Comparison of ENCODE assay signal across 1 cellular context in genomic region chr17:42535400-42536047, GRCh38.
TF ChIP-seq lines count a peak whose summit lies in the region.

No MANE protein-coding gene starts in this region.

TF ChIP-seq in GM12878, 131 proteins besides CTCF, POLR2A, EP300 and RAD21 (continued from another document and continues in another):
- TF ChIP-seq ESRRA (IDR thresholded peaks at IDR 0.05; ENCODE audit: low read length) (no peak), STAT3 (IDR thresholded peaks at IDR 0.05; ENCODE audit: low read depth, low read length) (no peak), PKNOX1 (IDR thresholded peaks at IDR 0.05) (no peak), NFYA (IDR thresholded peaks at IDR 0.05; ENCODE audit: borderline replicate concordance, low read depth, low read length) (no peak), HDGF (IDR thresholded peaks at IDR 0.05) (no peak), WRNIP1 (IDR thresholded peaks at IDR 0.05; ENCODE audit: borderline replicate concordance, low read depth, low read length) (no peak), E2F8 (IDR thresholded peaks at IDR 0.05; ENCODE audit: low read depth, partially characterized antibody) (no peak), MTA3 (IDR thresholded peaks at IDR 0.05; ENCODE audit: borderline replicate concordance, low read length) (no peak), YY1 (IDR thresholded peaks at IDR 0.05; ENCODE audit: low read depth, low read length) (0 out of 2 replicates have a peak, but pooled peaks have one; percentile 16), LARP7 (IDR thresholded peaks at IDR 0.05) (no peak), ZNF384 (IDR thresholded peaks at IDR 0.05; ENCODE audit: borderline replicate concordance, low read depth, low read length) (no peak), JUND (IDR thresholded peaks at IDR 0.05; ENCODE audit: low read depth, low read length) (no peak), CREB1 (IDR thresholded peaks at IDR 0.05; ENCODE audit: low read depth) (no peak), TCF3 (IDR thresholded peaks at IDR 0.05; ENCODE audit: borderline replicate concordance, insufficient read depth, low read depth, low read length) (no peak), SUPT20H (IDR thresholded peaks at IDR 0.05; ENCODE audit: borderline replicate concordance, control insufficient read depth, low read depth, low read length) (no peak), KLF5 (IDR thresholded peaks at IDR 0.05; ENCODE audit: partially characterized antibody) (no peak), GABPA (IDR thresholded peaks at IDR 0.05; ENCODE audit: low read depth) (no peak), MXI1 (IDR thresholded peaks at IDR 0.05; ENCODE audit: low read depth, low read length) (no peak), MEF2A (IDR thresholded peaks at IDR 0.05; ENCODE audit: insufficient read depth, low read depth, low read length) (no peak), KDM1A (IDR thresholded peaks at IDR 0.05; ENCODE audit: borderline replicate concordance) (no peak), CUX1 (IDR thresholded peaks at IDR 0.05; ENCODE audit: insufficient replicate concordance, low read depth, low read length) (no peak), SKIL (IDR thresholded peaks at IDR 0.05; ENCODE audit: low read depth, poor library complexity, severe bottlenecking) (peak; percentile 41), IRF5 (IDR thresholded peaks at IDR 0.05; ENCODE audit: borderline replicate concordance) (no peak), RAD51 (IDR thresholded peaks at IDR 0.05) (no peak), CBFB (IDR thresholded peaks at IDR 0.05; ENCODE audit: low read depth) (no peak), EED (IDR thresholded peaks at IDR 0.05; ENCODE audit: low read depth) (no peak), BHLHE40 (IDR thresholded peaks at IDR 0.05; ENCODE audit: borderline replicate concordance in 1 of 2, low read depth in 2 of 2, low read length in 1 of 2) (no peak), PAX8 (IDR thresholded peaks at IDR 0.05) (no peak), TARDBP (IDR thresholded peaks at IDR 0.05; ENCODE audit: borderline replicate concordance) (no peak)
- TF ChIP-seq, protein P1, sequence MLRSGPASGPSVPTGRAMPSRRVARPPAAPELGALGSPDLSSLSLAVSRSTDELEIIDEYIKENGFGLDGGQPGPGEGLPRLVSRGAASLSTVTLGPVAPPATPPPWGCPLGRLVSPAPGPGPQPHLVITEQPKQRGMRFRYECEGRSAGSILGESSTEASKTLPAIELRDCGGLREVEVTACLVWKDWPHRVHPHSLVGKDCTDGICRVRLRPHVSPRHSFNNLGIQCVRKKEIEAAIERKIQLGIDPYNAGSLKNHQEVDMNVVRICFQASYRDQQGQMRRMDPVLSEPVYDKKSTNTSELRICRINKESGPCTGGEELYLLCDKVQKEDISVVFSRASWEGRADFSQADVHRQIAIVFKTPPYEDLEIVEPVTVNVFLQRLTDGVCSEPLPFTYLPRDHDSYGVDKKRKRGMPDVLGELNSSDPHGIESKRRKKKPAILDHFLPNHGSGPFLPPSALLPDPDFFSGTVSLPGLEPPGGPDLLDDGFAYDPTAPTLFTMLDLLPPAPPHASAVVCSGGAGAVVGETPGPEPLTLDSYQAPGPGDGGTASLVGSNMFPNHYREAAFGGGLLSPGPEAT (IDR thresholded peaks at IDR 0.05; ENCODE audit: low read depth) = peak; percentile 67
- TF ChIP-seq, protein P2, sequence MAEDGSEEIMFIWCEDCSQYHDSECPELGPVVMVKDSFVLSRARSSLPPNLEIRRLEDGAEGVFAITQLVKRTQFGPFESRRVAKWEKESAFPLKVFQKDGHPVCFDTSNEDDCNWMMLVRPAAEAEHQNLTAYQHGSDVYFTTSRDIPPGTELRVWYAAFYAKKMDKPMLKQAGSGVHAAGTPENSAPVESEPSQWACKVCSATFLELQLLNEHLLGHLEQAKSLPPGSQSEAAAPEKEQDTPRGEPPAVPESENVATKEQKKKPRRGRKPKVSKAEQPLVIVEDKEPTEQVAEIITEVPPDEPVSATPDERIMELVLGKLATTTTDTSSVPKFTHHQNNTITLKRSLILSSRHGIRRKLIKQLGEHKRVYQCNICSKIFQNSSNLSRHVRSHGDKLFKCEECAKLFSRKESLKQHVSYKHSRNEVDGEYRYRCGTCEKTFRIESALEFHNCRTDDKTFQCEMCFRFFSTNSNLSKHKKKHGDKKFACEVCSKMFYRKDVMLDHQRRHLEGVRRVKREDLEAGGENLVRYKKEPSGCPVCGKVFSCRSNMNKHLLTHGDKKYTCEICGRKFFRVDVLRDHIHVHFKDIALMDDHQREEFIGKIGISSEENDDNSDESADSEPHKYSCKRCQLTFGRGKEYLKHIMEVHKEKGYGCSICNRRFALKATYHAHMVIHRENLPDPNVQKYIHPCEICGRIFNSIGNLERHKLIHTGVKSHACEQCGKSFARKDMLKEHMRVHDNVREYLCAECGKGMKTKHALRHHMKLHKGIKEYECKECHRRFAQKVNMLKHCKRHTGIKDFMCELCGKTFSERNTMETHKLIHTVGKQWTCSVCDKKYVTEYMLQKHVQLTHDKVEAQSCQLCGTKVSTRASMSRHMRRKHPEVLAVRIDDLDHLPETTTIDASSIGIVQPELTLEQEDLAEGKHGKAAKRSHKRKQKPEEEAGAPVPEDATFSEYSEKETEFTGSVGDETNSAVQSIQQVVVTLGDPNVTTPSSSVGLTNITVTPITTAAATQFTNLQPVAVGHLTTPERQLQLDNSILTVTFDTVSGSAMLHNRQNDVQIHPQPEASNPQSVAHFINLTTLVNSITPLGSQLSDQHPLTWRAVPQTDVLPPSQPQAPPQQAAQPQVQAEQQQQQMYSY (CRISPR knock-in tag; IDR thresholded peaks at IDR 0.05) = no peak
- TF ChIP-seq, protein P3, sequence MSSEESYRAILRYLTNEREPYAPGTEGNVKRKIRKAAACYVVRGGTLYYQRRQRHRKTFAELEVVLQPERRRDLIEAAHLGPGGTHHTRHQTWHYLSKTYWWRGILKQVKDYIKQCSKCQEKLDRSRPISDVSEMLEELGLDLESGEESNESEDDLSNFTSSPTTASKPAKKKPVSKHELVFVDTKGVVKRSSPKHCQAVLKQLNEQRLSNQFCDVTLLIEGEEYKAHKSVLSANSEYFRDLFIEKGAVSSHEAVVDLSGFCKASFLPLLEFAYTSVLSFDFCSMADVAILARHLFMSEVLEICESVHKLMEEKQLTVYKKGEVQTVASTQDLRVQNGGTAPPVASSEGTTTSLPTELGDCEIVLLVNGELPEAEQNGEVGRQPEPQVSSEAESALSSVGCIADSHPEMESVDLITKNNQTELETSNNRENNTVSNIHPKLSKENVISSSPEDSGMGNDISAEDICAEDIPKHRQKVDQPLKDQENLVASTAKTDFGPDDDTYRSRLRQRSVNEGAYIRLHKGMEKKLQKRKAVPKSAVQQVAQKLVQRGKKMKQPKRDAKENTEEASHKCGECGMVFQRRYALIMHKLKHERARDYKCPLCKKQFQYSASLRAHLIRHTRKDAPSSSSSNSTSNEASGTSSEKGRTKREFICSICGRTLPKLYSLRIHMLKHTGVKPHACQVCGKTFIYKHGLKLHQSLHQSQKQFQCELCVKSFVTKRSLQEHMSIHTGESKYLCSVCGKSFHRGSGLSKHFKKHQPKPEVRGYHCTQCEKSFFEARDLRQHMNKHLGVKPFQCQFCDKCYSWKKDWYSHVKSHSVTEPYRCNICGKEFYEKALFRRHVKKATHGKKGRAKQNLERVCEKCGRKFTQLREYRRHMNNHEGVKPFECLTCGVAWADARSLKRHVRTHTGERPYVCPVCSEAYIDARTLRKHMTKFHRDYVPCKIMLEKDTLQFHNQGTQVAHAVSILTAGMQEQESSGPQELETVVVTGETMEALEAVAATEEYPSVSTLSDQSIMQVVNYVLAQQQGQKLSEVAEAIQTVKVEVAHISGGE (CRISPR knock-in tag; IDR thresholded peaks at IDR 0.05) = no peak
- TF ChIP-seq, protein P4, sequence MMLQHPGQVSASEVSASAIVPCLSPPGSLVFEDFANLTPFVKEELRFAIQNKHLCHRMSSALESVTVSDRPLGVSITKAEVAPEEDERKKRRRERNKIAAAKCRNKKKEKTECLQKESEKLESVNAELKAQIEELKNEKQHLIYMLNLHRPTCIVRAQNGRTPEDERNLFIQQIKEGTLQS (IDR thresholded peaks at IDR 0.05; ENCODE audit: borderline replicate concordance, extremely low read depth, low read depth, low read length) = no peak
- TF ChIP-seq, protein P5, sequence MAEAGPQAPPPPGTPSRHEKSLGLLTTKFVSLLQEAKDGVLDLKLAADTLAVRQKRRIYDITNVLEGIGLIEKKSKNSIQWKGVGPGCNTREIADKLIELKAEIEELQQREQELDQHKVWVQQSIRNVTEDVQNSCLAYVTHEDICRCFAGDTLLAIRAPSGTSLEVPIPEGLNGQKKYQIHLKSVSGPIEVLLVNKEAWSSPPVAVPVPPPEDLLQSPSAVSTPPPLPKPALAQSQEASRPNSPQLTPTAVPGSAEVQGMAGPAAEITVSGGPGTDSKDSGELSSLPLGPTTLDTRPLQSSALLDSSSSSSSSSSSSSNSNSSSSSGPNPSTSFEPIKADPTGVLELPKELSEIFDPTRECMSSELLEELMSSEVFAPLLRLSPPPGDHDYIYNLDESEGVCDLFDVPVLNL (IDR thresholded peaks at IDR 0.05; ENCODE audit: low read depth, low read length) = no peak
